14 cellular contexts compared by ENCODE assay signal in the genomic region with DNA sequence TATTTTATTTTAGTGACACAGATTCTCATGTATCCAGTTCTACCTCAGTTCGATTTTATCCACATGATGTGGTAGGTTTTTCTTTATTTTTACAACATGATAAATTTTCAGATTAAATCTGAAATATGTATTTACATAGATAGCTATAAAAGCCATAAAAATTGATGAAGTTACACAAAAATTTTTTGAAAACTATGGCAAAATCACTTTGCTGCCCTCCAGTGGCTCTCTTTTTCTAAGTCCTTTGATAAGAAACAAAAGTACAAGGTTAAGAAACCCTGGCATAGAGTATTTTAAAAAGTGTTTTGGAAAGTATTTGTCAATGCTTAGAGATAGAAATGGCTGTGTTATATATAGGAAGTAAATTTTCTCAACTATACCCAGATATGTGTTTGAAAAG.
A peak's percentile ranks its signal among the peaks of the same experiment; 100 is the strongest.
DNase-seq lines count a peak whose midpoint lies in the region; ATAC-seq, FAIRE-seq and TF ChIP-seq lines count a peak whose summit lies in the region.
"Had no signal": no experiment of that assay in that cellular context is flagged by ENCODE, and none has a peak within 500 bp of the region (broad histone marks: within the 10 kb centered on the region; RNA-seq: fewer than 3 reads in every experiment).

No MANE protein-coding gene starts in this region.

- intact Hi-C loops in right lobe of liver (cut with DNase I): no loop called here

- WGBS in right lobe of liver (ENCODE audit: insufficient coverage, low coverage, low lambda C conversion rate, missing lambda C conversion rate): 94% methylated on average over 1 of the region's 1 CpG

- no peak for TF ChIP-seq POLR2A in right lobe of liver (IDR thresholded peaks at IDR 0.05)

- H3K4me1 ChIP-seq in right lobe of liver: peaks cover 0 to 12% (median 0%) of the 10 kb centered on the region in 4 donors
- H3K4me1 ChIP-seq: ascending aorta, BE2C had no signal

- peak overlapping the region; percentile 85 for H3K27ac Mint-ChIP-seq in T-helper 17 cell
- H3K27ac Mint-ChIP-seq: stimulated activated memory B cell treated with anti-CD40 and anti-IgM and Interleukin-4, amounts not matched to agents 10 μg/mL and 1 μg/mL and 100 μg/mL, for 72 hours had no signal

- no peak overlapping the region for H3K4me3 Mint-ChIP-seq in T-helper 17 cell
- H3K4me3 Mint-ChIP-seq: stimulated activated memory B cell treated with anti-CD40 and anti-IgM and Interleukin-4, amounts not matched to agents 10 μg/mL and 1 μg/mL and 100 μg/mL, for 72 hours had no signal

- no peaks in the 10 kb centered on the region for H3K36me3 ChIP-seq in right lobe of liver

- peaks cover 26% of the 10 kb centered on the region for H3K36me3 Mint-ChIP-seq in T-helper 17 cell (ENCODE audit: low read depth)

- no peaks in the 10 kb centered on the region for H3K27me3 Mint-ChIP-seq in T-helper 17 cell
- H3K27me3 Mint-ChIP-seq: stimulated activated memory B cell treated with anti-CD40 and anti-IgM and Interleukin-4, amounts not matched to agents 10 μg/mL and 1 μg/mL and 100 μg/mL, for 72 hours had no signal

- peak; percentile 37 for TF ChIP-seq CTCF in 22Rv1 (IDR thresholded peaks at IDR 0.05)
- peak; percentile 33 for TF ChIP-seq CTCF in fibroblast of the aortic adventitia (IDR thresholded peaks at IDR 0.05; ENCODE audit: insufficient read depth, low read length)
- TF ChIP-seq CTCF in right lobe of liver (IDR thresholded peaks at IDR 0.05): peak in 2 of 4 donors; percentile 12 to 24

- FAIRE-seq in G401.6 (lab: Jason Lieb, UNC): peak; percentile 72

- DNase-seq in T-helper 17 cell (no peak), fibroblast of the aortic adventitia (ENCODE audit: low read depth) (peak; percentile 15), cerebellum (ENCODE audit: low spot score) (no peak), right lobe of liver (no peak), HK-2 (ENCODE audit: unreplicated experiment) (no peak)
- DNase-seq: BE2C, nucleus accumbens had no signal

- ATAC-seq in T-helper 17 cell (no peak), right lobe of liver (no peak), GM18511 (IDR thresholded peaks at IDR 0.05; ENCODE audit: unreplicated experiment) (no peak)
- ATAC-seq: Right ventricle myocardium inferior; stimulated activated memory B cell treated with anti-CD40 and anti-IgM and Interleukin-4, amounts not matched to agents 10 μg/mL and 1 μg/mL and 100 μg/mL, for 72 hours had no signal

- H3K27ac ChIP-seq in 22Rv1: no peak overlapping the region
- no peak overlapping the region for H3K27ac ChIP-seq in right lobe of liver
- H3K27ac ChIP-seq: ascending aorta, HL-60 had no signal

- H3K4me1 Mint-ChIP-seq in T-helper 17 cell: peaks cover 33% of the 10 kb centered on the region
- H3K4me1 Mint-ChIP-seq: stimulated activated memory B cell treated with anti-CD40 and anti-IgM and Interleukin-4, amounts not matched to agents 10 μg/mL and 1 μg/mL and 100 μg/mL, for 72 hours had no signal

- H3K4me3 ChIP-seq in fibroblast of the aortic adventitia (ENCODE audit: low read depth, low read length) (no peak overlapping the region), right lobe of liver (no peak overlapping the region)
- H3K4me3 ChIP-seq: ascending aorta had no signal

- H3K9me3 ChIP-seq in T-helper 17 cell (ENCODE audit: control insufficient read depth, low read length, poor library complexity, severe bottlenecking): no peaks in the 10 kb centered on the region
- H3K9me3 ChIP-seq in right lobe of liver: no peaks in the 10 kb centered on the region
- H3K9me3 ChIP-seq: ascending aorta, BE2C had no signal

- no peaks in the 10 kb centered on the region for H3K27me3 ChIP-seq in right lobe of liver
- H3K27me3 ChIP-seq: ascending aorta, BE2C had no signal
